In the genomic region with DNA sequence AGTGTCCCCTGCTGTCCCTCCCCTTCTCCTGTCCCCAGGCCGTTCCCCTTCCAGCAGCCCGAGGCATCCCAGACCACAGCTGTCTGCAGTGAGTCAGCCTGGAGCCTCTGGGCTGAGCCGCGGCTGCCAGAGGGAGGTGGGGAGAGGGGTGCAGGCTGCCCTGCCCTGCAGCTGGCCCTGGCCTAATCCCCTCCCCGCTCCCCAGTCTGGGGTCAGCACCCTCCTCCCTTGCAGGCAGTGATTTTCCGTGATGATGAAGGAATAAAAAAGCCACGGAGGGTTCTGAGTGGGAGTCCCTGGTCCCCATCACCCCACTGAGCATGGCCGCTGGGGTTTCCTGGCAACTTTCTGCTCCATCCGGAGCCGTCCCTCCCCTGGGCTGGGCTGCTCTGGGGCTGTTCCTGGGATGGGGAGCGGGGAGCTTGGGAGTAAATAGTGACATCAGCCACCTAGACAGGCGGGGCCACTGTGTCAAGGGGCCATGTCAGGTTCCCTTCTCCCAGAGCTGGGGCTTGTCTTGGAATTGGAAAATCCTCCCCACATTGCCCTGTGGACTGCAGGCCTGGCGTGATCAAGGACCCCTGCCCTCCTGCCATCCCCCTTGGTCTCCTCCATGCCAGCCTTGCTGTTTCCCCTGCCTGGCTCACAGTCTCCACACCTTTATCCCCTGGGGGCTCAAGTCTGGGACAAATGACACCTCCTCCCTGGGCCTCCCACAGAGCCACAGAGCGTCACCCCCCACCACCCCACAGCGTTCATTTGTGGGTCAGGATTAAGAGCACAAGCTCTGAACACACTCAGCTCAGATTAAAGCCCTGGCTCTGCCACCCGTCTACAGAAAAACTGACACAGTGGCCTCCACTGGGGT, we compare ENCODE assay signal across 8 cellular contexts. TPM values are rescaled to one million over a fixed set of nuclear protein-coding genes. Genes with fewer than 3 reads are reported as not detected.
DNase-seq lines count a peak whose midpoint lies in the region; ATAC-seq, FAIRE-seq and TF ChIP-seq lines count a peak whose summit lies in the region.

No MANE protein-coding gene starts in this region.

- TF ChIP-seq CTCF in gastrocnemius medialis (IDR thresholded peaks at IDR 0.05 in 4 of 5, conservative IDR thresholded peaks at IDR 0.05 in 1 of 5) = no peak

- WGBS in right cardiac atrium = 18% methylated on average over 16 of the region's 16 CpGs

- no peaks in the 10 kb centered on the region for H3K9me3 ChIP-seq in right cardiac atrium (ENCODE audit: control insufficient read depth, low read length)
- H3K9me3 ChIP-seq in gastrocnemius medialis = no peaks in the 10 kb centered on the region

- H3K4me1 ChIP-seq in right cardiac atrium (ENCODE audit: control insufficient read depth, insufficient read depth, low read length) (peaks cover 18% of the 10 kb centered on the region), gastrocnemius medialis (peaks cover 31 to 50% of the 10 kb centered on the region in 2 donors)

- FAIRE-seq in HTR-8/SVneo (lab: Jason Lieb, UNC) = peak; percentile 31

- H3K4me3 ChIP-seq in right cardiac atrium (ENCODE audit: low read length) (no peak overlapping the region), gastrocnemius medialis (peak overlapping the region in 2 of 4 donors; percentile 29 to 43)

- H3K27me3 ChIP-seq in right cardiac atrium (ENCODE audit: control insufficient read depth, insufficient read depth) (no peaks in the 10 kb centered on the region), gastrocnemius medialis (no peaks in the 10 kb centered on the region)

- intact Hi-C loops in right cardiac atrium (cut with DNase I) (loop anchor here in 2 of 4 donors (2.0 to 5.0 kb wide), 2 partner anchors 63 to 66 kb away; no protein-coding TSS in a partner anchor), gastrocnemius medialis (cut with DNase I; ENCODE audit: low total_unique reads) (loop anchor here (10.0 kb wide), 2 partner anchors 204 to 446 kb away; no protein-coding TSS in a partner anchor)

- DNase-seq in AG08395 (ENCODE audit: low spot score) = peak; percentile 78
- DNase-seq in HTR-8/SVneo (ENCODE audit: insufficient read length, low spot score) = peak; percentile 79
- peak; percentile 83 for DNase-seq in amniotic epithelial cell (ENCODE audit: low read depth)
- DNase-seq in right cardiac atrium = peak; percentile 90 to 95 (median 93)
- peak; percentile 56 to 74 for DNase-seq in gastrocnemius medialis
- DNase-seq in middle frontal gyrus (ENCODE audit: extremely low spot score, low spot score) = no peak

- peak; percentile 72 to 74 for ATAC-seq in right cardiac atrium
- ATAC-seq in gastrocnemius medialis = peak; percentile 41 to 48
- no peak for ATAC-seq in GM18520 (IDR thresholded peaks at IDR 0.05; ENCODE audit: unreplicated experiment)
- ATAC-seq in activated CD4-positive, CD25-positive, alpha-beta regulatory T cell treated with anti-CD3 and anti-CD28 coated beads, Interleukin-2, amount 50 U/mL, for 24 hours = no peak

- peak in 1 of 2 donors; percentile 19 for TF ChIP-seq POLR2A in gastrocnemius medialis (IDR thresholded peaks at IDR 0.05)

- in situ Hi-C loops in gastrocnemius medialis (cut with MboI; ENCODE audit: low sequenced_read_pairs in 4 of 4) = loop anchor here in 3 of 4 donors (5.0 to 10.0 kb wide), 3 partner anchors 63 to 194 kb away; no protein-coding TSS in a partner anchor

- peak overlapping the region; percentile 99 for H3K27ac ChIP-seq in right cardiac atrium (ENCODE audit: low read length)
- H3K27ac ChIP-seq in gastrocnemius medialis = peak overlapping the region; percentile 72 to 84 (median 79)

- H3K36me3 ChIP-seq in gastrocnemius medialis = no peaks in the 10 kb centered on the region

RNA-seq across cellular contexts. Expression of a gene that starts 16.7 kb away (rescaled TPM):
- total RNA-seq in right cardiac atrium (1 to 10 TPM in 3 of 4 donors, under 1 TPM in 1; 0.56 to 4.4 (median 3.4) TPM), gastrocnemius medialis (1 to 10 TPM in 1 of 4 donors, under 1 TPM in 1, not detected in 2; 0.55 to 1.6 TPM)
- polyA plus RNA-seq in right cardiac atrium = 1.6 TPM

RNA-seq across cellular contexts. Expression of a gene that starts 49.6 kb away (rescaled TPM):
- 100 to 1,000 TPM in 1 of 4 donors, 10 to 100 TPM in 2, 1 to 10 TPM in 1; 7.6 to 101 (median 21.6) TPM for total RNA-seq in right cardiac atrium
- polyA plus RNA-seq in right cardiac atrium = 19.3 TPM
- total RNA-seq in gastrocnemius medialis = 1 to 10 TPM; 1.2 to 6.0 (median 3.9) TPM

RNA-seq across cellular contexts. Expression of a gene that starts 58.5 kb away (rescaled TPM):
- total RNA-seq in right cardiac atrium (100 to 1,000 TPM; 244 to 324 (median 295) TPM), gastrocnemius medialis (100 to 1,000 TPM in 3 of 4 donors, 10 to 100 TPM in 1; 37.7 to 192 (median 149) TPM)
- 259 TPM for polyA plus RNA-seq in right cardiac atrium

Comparison
In these comparisons a context has a peak if more than half of its experiments do, and no peak if none do; other contexts are left out.
1. ATAC-seq: peak in right cardiac atrium (2 of 2) and gastrocnemius medialis (2 of 2); none in GM18520 (single experiment) and activated CD4-positive, CD25-positive, alpha-beta regulatory T cell treated with anti-CD3 and anti-CD28 coated beads, Interleukin-2, amount 50 U/mL, for 24 hours (0 of 2).